Comparison of ENCODE assay signal across 16 cellular contexts in the genomic region with DNA sequence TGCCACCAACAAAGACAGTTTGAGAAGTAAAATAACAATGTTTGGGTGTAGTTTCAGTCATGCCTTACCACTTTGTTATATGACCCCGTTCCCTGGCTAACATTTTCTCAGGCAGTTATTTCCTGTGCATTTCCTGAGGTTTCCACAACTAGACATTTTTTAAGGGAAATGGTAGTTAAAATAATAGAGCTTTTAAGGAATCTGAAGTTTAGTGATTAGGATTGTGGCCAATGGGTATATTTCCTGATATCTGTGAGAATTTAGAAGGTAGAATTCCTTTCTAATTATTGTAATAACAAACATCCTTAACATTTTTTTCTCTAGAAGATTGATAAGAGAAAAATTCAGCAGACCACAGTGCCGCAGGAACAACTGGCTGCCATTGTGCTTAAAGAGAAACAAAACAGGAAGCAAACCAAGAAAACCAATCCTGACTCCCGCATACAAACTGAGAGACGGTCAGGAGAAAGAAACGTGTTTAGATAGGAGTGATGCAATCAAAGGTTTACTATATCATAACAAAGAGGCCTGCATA.
DNase-seq lines count a peak whose midpoint lies in the region; ATAC-seq and TF ChIP-seq lines count a peak whose summit lies in the region.
"Had no signal": no experiment of that assay in that cellular context is flagged by ENCODE, and none has a peak within 500 bp of the region (broad histone marks: within the 10 kb centered on the region; RNA-seq: fewer than 3 reads in every experiment).

No MANE protein-coding gene starts in this region.

- H3K36me3 ChIP-seq in Panc1 (ENCODE audit: control insufficient read depth, insufficient read depth, low read length) (no peaks in the 10 kb centered on the region), WERI-Rb-1 (no peaks in the 10 kb centered on the region)

- H3K9me3 ChIP-seq in Panc1 (ENCODE audit: control insufficient read depth, insufficient read depth, low read depth, low read length) (peaks cover 2% of the 10 kb centered on the region; the same call in 1 of the 2 replicates), WERI-Rb-1 (ENCODE audit: severe bottlenecking) (no peaks in the 10 kb centered on the region)

- CTCF ChIA-PET in Panc1 (lab: Charles Lee) = no interaction called here

- H3K27ac Mint-ChIP-seq in endothelial cell (ENCODE audit: unreplicated experiment) = peak overlapping the region; percentile 99
- H3K27ac Mint-ChIP-seq: activated CD4-positive, alpha-beta memory T cell treated with anti-CD3 and anti-CD28 coated beads for 36 hours; HFFc6; progenitor cell of endocrine pancreas; stimulated activated naive CD8-positive, alpha-beta T cell treated with anti-CD3 and anti-CD28 coated beads, Interleukin-15, amount 100 ng/mL, for 72 hours had no signal

- H3K4me1 ChIP-seq in Panc1 (ENCODE audit: control insufficient read depth, insufficient read depth, low read length) = no peaks in the 10 kb centered on the region

- H3K27ac ChIP-seq in Panc1 (ENCODE audit: low read length) = peak overlapping the region; percentile 11; the same call in 1 of the 2 replicates
- H3K27ac ChIP-seq in WERI-Rb-1 = no peak overlapping the region
- H3K27ac ChIP-seq: epithelial cell of prostate had no signal

- TF ChIP-seq CTCF in Panc1 (IDR thresholded peaks at IDR 0.05) (no peak), endothelial cell (IDR thresholded peaks at IDR 0.05; ENCODE audit: unreplicated experiment) (no peak), WERI-Rb-1 (IDR thresholded peaks at IDR 0.05; ENCODE audit: low read depth, low read length) (no peak)

- BruUV-seq in Panc1 (replicated peaks; lab: Mats Ljungman, UMichigan) = no TSS peak

- DNase-seq in EH (ENCODE audit: low read depth) = peak; percentile 57
- DNase-seq in Panc1 (ENCODE audit: low read depth, low spot score) = no peak
- peak; percentile 8 for DNase-seq in endothelial cell (ENCODE audit: low spot score)
- DNase-seq in myocyte (ENCODE audit: low read depth) = peak; percentile 9
- DNase-seq in inferior parietal cortex (ENCODE audit: extremely low spot score) = no peak
- no peak for DNase-seq in globus pallidus (ENCODE audit: low spot score)
- no peak for DNase-seq in WERI-Rb-1
- DNase-seq: activated CD4-positive, alpha-beta memory T cell treated with anti-CD3 and anti-CD28 coated beads for 36 hours; activated T-cell treated with anti-CD3 and anti-CD28 coated beads, Interleukin-2, amount 50 U/mL, for 48 hours; HFFc6; KG1; stimulated activated CD4-positive, alpha-beta T cell treated with anti-CD3 and anti-CD28 coated beads, Interleukin-15, amount 100 ng/mL, for 24 hours; stimulated activated naive CD8-positive, alpha-beta T cell treated with anti-CD3 and anti-CD28 coated beads, Interleukin-15, amount 100 ng/mL, for 72 hours had no signal

- ATAC-seq in Panc1 = no peak
- no peak for ATAC-seq in GM21737 (IDR thresholded peaks at IDR 0.05; ENCODE audit: unreplicated experiment)
- ATAC-seq: stimulated activated naive CD8-positive, alpha-beta T cell treated with anti-CD3 and anti-CD28 coated beads, Interleukin-15, amount 100 ng/mL, for 72 hours had no signal

- H3K27me3 Mint-ChIP-seq in endothelial cell (ENCODE audit: unreplicated experiment) = peaks cover 8% of the 10 kb centered on the region
- H3K27me3 Mint-ChIP-seq: activated CD4-positive, alpha-beta memory T cell treated with anti-CD3 and anti-CD28 coated beads for 36 hours; progenitor cell of endocrine pancreas; stimulated activated naive CD8-positive, alpha-beta T cell treated with anti-CD3 and anti-CD28 coated beads, Interleukin-15, amount 100 ng/mL, for 72 hours had no signal

- peaks cover 16% of the 10 kb centered on the region for H3K36me3 Mint-ChIP-seq in endothelial cell (ENCODE audit: low read depth, unreplicated experiment)
- H3K36me3 Mint-ChIP-seq: activated CD4-positive, alpha-beta memory T cell treated with anti-CD3 and anti-CD28 coated beads for 36 hours had no signal

- intact Hi-C loops in Panc1 (cut with micrococcal nuclease; ENCODE audit: unreplicated experiment) = no loop called here

- peaks cover 14% of the 10 kb centered on the region for H3K9me3 Mint-ChIP-seq in endothelial cell (ENCODE audit: unreplicated experiment)

- no peak overlapping the region for H3K4me3 ChIP-seq in Panc1 (ENCODE audit: low read depth in 2 of 2, low read length in 2 of 2)
- H3K4me3 ChIP-seq in WERI-Rb-1 (ENCODE audit: low read depth, low read length) = no peak overlapping the region

- peak overlapping the region; percentile 47 for H3K4me3 Mint-ChIP-seq in endothelial cell (ENCODE audit: unreplicated experiment)
- H3K4me3 Mint-ChIP-seq: activated CD4-positive, alpha-beta memory T cell treated with anti-CD3 and anti-CD28 coated beads for 36 hours; HFFc6; stimulated activated naive CD8-positive, alpha-beta T cell treated with anti-CD3 and anti-CD28 coated beads, Interleukin-15, amount 100 ng/mL, for 72 hours had no signal

- H3K27me3 ChIP-seq in Panc1 (ENCODE audit: control insufficient read depth, insufficient read depth, low read length) = no peaks in the 10 kb centered on the region
- H3K27me3 ChIP-seq in WERI-Rb-1 (ENCODE audit: insufficient read depth, low read depth, severe bottlenecking) = peaks cover 2% of the 10 kb centered on the region

- peaks cover 40% of the 10 kb centered on the region for H3K4me1 Mint-ChIP-seq in endothelial cell (ENCODE audit: unreplicated experiment)
- H3K4me1 Mint-ChIP-seq: stimulated activated naive CD8-positive, alpha-beta T cell treated with anti-CD3 and anti-CD28 coated beads, Interleukin-15, amount 100 ng/mL, for 72 hours had no signal

- in situ Hi-C loops in Panc1 (cut with HindIII; ENCODE audit: low pct_unique_long_range_greater_than_20kb, low sequenced_read_pairs) = no loop called here

- POLR2A ChIA-PET in Panc1 (lab: Charles Lee) = no interaction called here

Comparison
In these comparisons a context has a peak if more than half of its experiments do, and no peak if none do; other contexts are left out.
1. DNase-seq: peak in EH (single experiment), endothelial cell (single experiment) and myocyte (single experiment); none in Panc1 (single experiment), inferior parietal cortex (single experiment), globus pallidus (single experiment) and WERI-Rb-1 (single experiment).